2 cellular contexts compared by ENCODE assay signal in genomic region chr1:208174736-208175507, GRCh38.
A peak's percentile ranks its signal among the peaks of the same experiment; 100 is the strongest.
TF ChIP-seq lines count a peak whose summit lies in the region.

No MANE protein-coding gene starts in this region.

TF ChIP-seq in IMR-90, 13 proteins besides CTCF, POLR2A, EP300 and RAD21:
- TF ChIP-seq MAZ (IDR thresholded peaks at IDR 0.05; ENCODE audit: borderline replicate concordance, low read depth, low read length) (no peak), RFX5 (IDR thresholded peaks at IDR 0.05; ENCODE audit: low read depth, low read length) (no peak), SMC3 (IDR thresholded peaks at IDR 0.05; ENCODE audit: low read depth, low read length) (no peak), RCOR1 (IDR thresholded peaks at IDR 0.05; ENCODE audit: insufficient replicate concordance, low read length) (no peak), FOS (IDR thresholded peaks at IDR 0.05; ENCODE audit: low read depth, low read length) (0 out of 2 replicates have a peak, but pooled peaks have one; percentile 23), USF2 (IDR thresholded peaks at IDR 0.05; ENCODE audit: low read depth, low read length) (no peak), CEBPB (IDR thresholded peaks at IDR 0.05; ENCODE audit: low read depth, low read length) (no peak), MXI1 (IDR thresholded peaks at IDR 0.05; ENCODE audit: borderline replicate concordance, low read depth, low read length) (no peak), CHD1 (IDR thresholded peaks at IDR 0.05; ENCODE audit: low read depth, low read length) (no peak), ELK1 (IDR thresholded peaks at IDR 0.05; ENCODE audit: borderline replicate concordance, low read depth, low read length) (no peak), BHLHE40 (IDR thresholded peaks at IDR 0.05; ENCODE audit: low read depth, low read length) (0 out of 2 replicates have a peak, but pooled peaks have one; percentile 4), NFE2L2 (IDR thresholded peaks at IDR 0.05; ENCODE audit: low read depth, low read length) (no peak), MAFK (IDR thresholded peaks at IDR 0.05; ENCODE audit: low read depth, low read length) (no peak)

TF ChIP-seq in endothelial cell of umbilical vein, 7 proteins besides CTCF, POLR2A, EP300 and RAD21:
- TF ChIP-seq MAX (IDR thresholded peaks at IDR 0.05; ENCODE audit: insufficient read depth, insufficient read length) (no peak), JUN (IDR thresholded peaks at IDR 0.05; ENCODE audit: borderline replicate concordance, insufficient read depth, insufficient read length, low read depth) (peak; percentile 36), POLR2AphosphoS5 (IDR thresholded peaks at IDR 0.05; ENCODE audit: insufficient read depth, low read depth, low read length) (peak; percentile 28), GATA2 (IDR thresholded peaks at IDR 0.05; ENCODE audit: insufficient read depth, insufficient read length, low read depth, low read length) (peak; percentile 43)
